Comparison of ENCODE assay signal across 9 cellular contexts in the genomic region with DNA sequence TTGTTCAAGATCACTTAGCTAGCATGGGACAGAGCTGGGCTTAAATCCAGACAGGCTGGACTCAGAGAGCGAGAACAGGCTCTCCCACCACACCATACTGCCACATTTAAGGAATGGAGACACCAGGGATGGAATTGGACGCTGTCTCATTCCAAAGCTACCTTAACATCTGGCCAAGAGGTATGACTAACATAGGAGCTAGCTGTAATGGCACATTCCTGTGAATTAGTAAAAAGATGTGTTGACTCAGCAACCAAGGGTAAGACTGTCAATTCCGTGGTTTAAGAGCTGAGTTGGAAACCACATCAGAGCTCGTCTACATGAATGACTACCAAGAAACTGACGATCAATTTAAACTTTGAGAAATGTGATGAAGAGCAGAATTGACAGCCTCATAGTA.
DNase-seq lines count a peak whose midpoint lies in the region; ATAC-seq lines count a peak whose summit lies in the region.
"Had no signal": no experiment of that assay in that cellular context is flagged by ENCODE, and none has a peak within 500 bp of the region (broad histone marks: within the 10 kb centered on the region; RNA-seq: fewer than 3 reads in every experiment).

No MANE protein-coding gene starts in this region.

- peaks cover 28% of the 10 kb centered on the region for H3K4me1 Mint-ChIP-seq in T-helper 2 cell treated with Interferon-gamma antibody and Interleukin-4, amounts not matched to agents 5 μg/mL and 100 μg/mL, for 36 hours (ENCODE audit: low read depth)
- H3K4me1 Mint-ChIP-seq in dendritic cell treated with granulocyte-macrophage colony-stimulating factor and Interleukin-4, amounts not matched to agents 40 ng/mL and 50 ng/mL, for 4 days (ENCODE audit: low read depth): peaks cover 14% of the 10 kb centered on the region
- H3K4me1 Mint-ChIP-seq in stimulated activated effector memory CD8-positive, alpha-beta T cell treated with anti-CD3 and anti-CD28 coated beads, Interleukin-12 subunit alpha, Interleukin-12 subunit beta, amount 100 ng/mL, for 72 hours: peaks cover 50% of the 10 kb centered on the region

- peak; percentile 65 for DNase-seq in activated effector memory CD4-positive, alpha-beta T cell treated with anti-CD3 and anti-CD28 coated beads, Interleukin-2, amount 50 U/mL, for 16 hours
- no peak for DNase-seq in activated effector memory CD4-positive, alpha-beta T cell treated with Interleukin-2 at 50 U/mL for 16 hours
- peak; percentile 68 for DNase-seq in T-helper 2 cell treated with Interferon-gamma antibody and Interleukin-4, amounts not matched to agents 5 μg/mL and 100 μg/mL, for 36 hours (ENCODE audit: low spot score)
- DNase-seq in stimulated activated effector memory CD8-positive, alpha-beta T cell treated with anti-CD3 and anti-CD28 coated beads, Interleukin-12 subunit alpha, Interleukin-12 subunit beta, amount 100 ng/mL, for 72 hours (ENCODE audit: low spot score in 2 of 2): peak; percentile 28 to 72
- DNase-seq: NCI-H2081 had no signal

- peak; percentile 95 for ATAC-seq in stimulated activated effector memory CD8-positive, alpha-beta T cell treated with anti-CD3 and anti-CD28 coated beads, Interleukin-12 subunit alpha, Interleukin-12 subunit beta, amount 100 ng/mL, for 72 hours
- ATAC-seq in GM18498 (IDR thresholded peaks at IDR 0.05; ENCODE audit: unreplicated experiment) (no peak), HG03442 (IDR thresholded peaks at IDR 0.05; ENCODE audit: unreplicated experiment) (no peak), HG03025 (IDR thresholded peaks at IDR 0.05; ENCODE audit: low FRiP score, unreplicated experiment) (no peak)

- no peaks in the 10 kb centered on the region for H3K36me3 Mint-ChIP-seq in T-helper 2 cell treated with Interferon-gamma antibody and Interleukin-4, amounts not matched to agents 5 μg/mL and 100 μg/mL, for 36 hours (ENCODE audit: low read depth)
- H3K36me3 Mint-ChIP-seq in dendritic cell treated with granulocyte-macrophage colony-stimulating factor and Interleukin-4, amounts not matched to agents 40 ng/mL and 50 ng/mL, for 4 days (ENCODE audit: low read depth): no peaks in the 10 kb centered on the region
- peaks cover 12% of the 10 kb centered on the region for H3K36me3 Mint-ChIP-seq in stimulated activated effector memory CD8-positive, alpha-beta T cell treated with anti-CD3 and anti-CD28 coated beads, Interleukin-12 subunit alpha, Interleukin-12 subunit beta, amount 100 ng/mL, for 72 hours

- H3K27me3 Mint-ChIP-seq in T-helper 2 cell treated with Interferon-gamma antibody and Interleukin-4, amounts not matched to agents 5 μg/mL and 100 μg/mL, for 36 hours (ENCODE audit: low read depth): no peaks in the 10 kb centered on the region
- H3K27me3 Mint-ChIP-seq in dendritic cell treated with granulocyte-macrophage colony-stimulating factor and Interleukin-4, amounts not matched to agents 40 ng/mL and 50 ng/mL, for 4 days: no peaks in the 10 kb centered on the region

- peak overlapping the region; percentile 76 for H3K27ac Mint-ChIP-seq in T-helper 2 cell treated with Interferon-gamma antibody and Interleukin-4, amounts not matched to agents 5 μg/mL and 100 μg/mL, for 36 hours
- H3K27ac Mint-ChIP-seq in dendritic cell treated with granulocyte-macrophage colony-stimulating factor and Interleukin-4, amounts not matched to agents 40 ng/mL and 50 ng/mL, for 4 days: peak overlapping the region; percentile 37
- peak overlapping the region; percentile 79 for H3K27ac Mint-ChIP-seq in stimulated activated effector memory CD8-positive, alpha-beta T cell treated with anti-CD3 and anti-CD28 coated beads, Interleukin-12 subunit alpha, Interleukin-12 subunit beta, amount 100 ng/mL, for 72 hours

- no peaks in the 10 kb centered on the region for H3K9me3 Mint-ChIP-seq in T-helper 2 cell treated with Interferon-gamma antibody and Interleukin-4, amounts not matched to agents 5 μg/mL and 100 μg/mL, for 36 hours
- H3K9me3 Mint-ChIP-seq in dendritic cell treated with granulocyte-macrophage colony-stimulating factor and Interleukin-4, amounts not matched to agents 40 ng/mL and 50 ng/mL, for 4 days: no peaks in the 10 kb centered on the region
- no peaks in the 10 kb centered on the region for H3K9me3 Mint-ChIP-seq in stimulated activated effector memory CD8-positive, alpha-beta T cell treated with anti-CD3 and anti-CD28 coated beads, Interleukin-12 subunit alpha, Interleukin-12 subunit beta, amount 100 ng/mL, for 72 hours

- intact Hi-C loops in dendritic cell treated with granulocyte-macrophage colony-stimulating factor and Interleukin-4, amounts not matched to agents 40 ng/mL and 50 ng/mL, for 4 days (cut with micrococcal nuclease): no loop called here

- H3K4me3 Mint-ChIP-seq in T-helper 2 cell treated with Interferon-gamma antibody and Interleukin-4, amounts not matched to agents 5 μg/mL and 100 μg/mL, for 36 hours: peak overlapping the region; percentile 23
- H3K4me3 Mint-ChIP-seq in dendritic cell treated with granulocyte-macrophage colony-stimulating factor and Interleukin-4, amounts not matched to agents 40 ng/mL and 50 ng/mL, for 4 days: no peak overlapping the region
- H3K4me3 Mint-ChIP-seq in stimulated activated effector memory CD8-positive, alpha-beta T cell treated with anti-CD3 and anti-CD28 coated beads, Interleukin-12 subunit alpha, Interleukin-12 subunit beta, amount 100 ng/mL, for 72 hours: peak overlapping the region; percentile 49
